In genomic region chr1:36735939-36736730, GRCh38 we compare ENCODE assay signal across 18 cellular contexts.
"Had no signal": no experiment of that assay in that cellular context is flagged by ENCODE, and none has a peak within 500 bp of the region (broad histone marks: within the 10 kb centered on the region; RNA-seq: fewer than 3 reads in every experiment).

No MANE protein-coding gene starts in this region.

- ATAC-seq: activated CD4-positive, alpha-beta T cell treated with anti-CD3 and anti-CD28 coated beads for 36 hours; left colon; stimulated activated effector memory CD8-positive, alpha-beta T cell treated with anti-CD3 and anti-CD28 coated beads, Interleukin-12 subunit alpha, Interleukin-12 subunit beta, amount 100 ng/mL, for 72 hours had no signal

- H3K9me3 Mint-ChIP-seq: activated CD4-positive, alpha-beta memory T cell treated with anti-CD3 and anti-CD28 coated beads, Interleukin-2, amount 10 ng/mL, durations not matched to agents 7 days and 5 days; activated T-helper 1 cell treated with anti-CD3 and anti-CD28 coated beads, Interleukin-12 subunit alpha, Interleukin-12 subunit beta, Interleukin-2, Interleukin-4 antibody, amounts not matched to agents 30 ng/mL and 10 ng/mL and 1 ng/mL, durations not matched to agents 14 hours and 24 hours and 36 hours; dendritic cell treated with granulocyte-macrophage colony-stimulating factor and Interleukin-4, amounts not matched to agents 40 ng/mL and 50 ng/mL, for 4 days; immature natural killer cell; neural crest cell had no signal

- H3K4me3 ChIP-seq: right atrium auricular region, smooth muscle cell, transverse colon had no signal

- H3K36me3 ChIP-seq: right atrium auricular region, transverse colon had no signal

- H3K79me2 ChIP-seq: parathyroid adenoma had no signal

- H3K9me3 ChIP-seq: transverse colon had no signal

- DNase-seq: activated CD4-positive, alpha-beta T cell treated with anti-CD3 and anti-CD28 coated beads for 36 hours; activated CD8-positive, alpha-beta memory T cell treated with anti-CD3 and anti-CD28 coated beads, Interleukin-2, amount 50 U/mL, for 4 hours; activated naive CD4-positive, alpha-beta T cell treated with Interleukin-2 at 50 U/mL for 16 hours; immature natural killer cell; left colon; mesenchymal stem cell; T-helper 1 cell; transverse colon had no signal

- H3K36me3 Mint-ChIP-seq: immature natural killer cell; stimulated activated effector memory CD8-positive, alpha-beta T cell treated with anti-CD3 and anti-CD28 coated beads, Interleukin-12 subunit alpha, Interleukin-12 subunit beta, amount 100 ng/mL, for 72 hours had no signal

- H3K9ac ChIP-seq: parathyroid adenoma had no signal

- H3K27ac ChIP-seq: parathyroid adenoma, right atrium auricular region, transverse colon, VCaP had no signal

- H3K4me3 Mint-ChIP-seq: activated CD4-positive, alpha-beta memory T cell treated with anti-CD3 and anti-CD28 coated beads, Interleukin-2, amount 10 ng/mL, durations not matched to agents 7 days and 5 days; activated CD4-positive, alpha-beta T cell treated with anti-CD3 and anti-CD28 coated beads for 36 hours; activated T-helper 1 cell treated with anti-CD3 and anti-CD28 coated beads, Interleukin-12 subunit alpha, Interleukin-12 subunit beta, Interleukin-2, Interleukin-4 antibody, amounts not matched to agents 30 ng/mL and 10 ng/mL and 1 ng/mL, durations not matched to agents 14 hours and 24 hours and 36 hours; central memory CD8-positive, alpha-beta T cell; dendritic cell treated with granulocyte-macrophage colony-stimulating factor and Interleukin-4, amounts not matched to agents 40 ng/mL and 50 ng/mL, for 4 days; immature natural killer cell; neural crest cell; stimulated activated effector memory CD8-positive, alpha-beta T cell treated with anti-CD3 and anti-CD28 coated beads, Interleukin-12 subunit alpha, Interleukin-12 subunit beta, amount 100 ng/mL, for 72 hours had no signal

- H3K4me1 ChIP-seq: parathyroid adenoma, right atrium auricular region, transverse colon had no signal

- H3K4me1 Mint-ChIP-seq: activated CD4-positive, alpha-beta memory T cell treated with anti-CD3 and anti-CD28 coated beads, Interleukin-2, amount 10 ng/mL, durations not matched to agents 7 days and 5 days; activated CD4-positive, alpha-beta T cell treated with anti-CD3 and anti-CD28 coated beads for 36 hours; central memory CD8-positive, alpha-beta T cell; immature natural killer cell had no signal

- H3K27ac Mint-ChIP-seq: activated CD4-positive, alpha-beta memory T cell treated with anti-CD3 and anti-CD28 coated beads, Interleukin-2, amount 10 ng/mL, durations not matched to agents 7 days and 5 days; activated CD4-positive, alpha-beta T cell treated with anti-CD3 and anti-CD28 coated beads for 36 hours; activated T-helper 1 cell treated with anti-CD3 and anti-CD28 coated beads, Interleukin-12 subunit alpha, Interleukin-12 subunit beta, Interleukin-2, Interleukin-4 antibody, amounts not matched to agents 30 ng/mL and 10 ng/mL and 1 ng/mL, durations not matched to agents 14 hours and 24 hours and 36 hours; dendritic cell treated with granulocyte-macrophage colony-stimulating factor and Interleukin-4, amounts not matched to agents 40 ng/mL and 50 ng/mL, for 4 days; immature natural killer cell; stimulated activated effector memory CD8-positive, alpha-beta T cell treated with anti-CD3 and anti-CD28 coated beads, Interleukin-12 subunit alpha, Interleukin-12 subunit beta, amount 100 ng/mL, for 72 hours had no signal

- H3K4me2 ChIP-seq: smooth muscle cell had no signal

- H2AFZ ChIP-seq: parathyroid adenoma had no signal
